In the genomic region with DNA sequence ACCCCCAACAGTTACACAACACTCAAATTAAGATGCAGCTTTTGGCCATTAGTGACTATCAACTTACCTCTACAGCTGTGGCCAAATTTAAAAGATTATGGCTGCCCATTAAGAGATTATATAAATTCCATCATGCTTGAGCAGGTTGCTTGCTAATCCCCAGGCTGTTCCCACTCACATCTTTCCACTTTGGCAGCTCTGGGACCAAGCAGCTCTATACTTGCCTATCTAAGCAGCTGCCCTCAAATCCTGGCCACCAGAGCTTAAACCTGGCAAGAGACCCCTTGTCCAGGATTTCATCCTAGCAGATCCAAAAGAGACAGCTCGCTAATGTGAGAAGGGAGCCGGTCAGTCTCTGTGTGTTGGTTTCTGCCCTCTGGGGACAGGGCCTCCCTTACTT, we compare ENCODE assay signal across 15 cellular contexts.
"Had no signal": no experiment of that assay in that cellular context is flagged by ENCODE, and none has a peak within 500 bp of the region (broad histone marks: within the 10 kb centered on the region; RNA-seq: fewer than 3 reads in every experiment).

No MANE protein-coding gene starts in this region.

- H3K27ac ChIP-seq: testis had no signal

- DNase-seq: activated CD4-positive, alpha-beta T cell treated with anti-CD3 and anti-CD28 coated beads, Interleukin-2, amount 10 ng/mL, durations not matched to agents 7 days and 5 days; activated CD8-positive, alpha-beta T cell treated with anti-CD3 and anti-CD28 coated beads, Interleukin-2, amount 10 ng/mL, durations not matched to agents 7 days and 5 days; activated naive CD4-positive, alpha-beta T cell treated with Interleukin-2 at 50 U/mL for 16 hours; activated naive CD8-positive, alpha-beta T cell treated with anti-CD3 and anti-CD28 coated beads, Interleukin-2, amount 50 U/mL, for 24 hours; activated T-cell treated with anti-CD3 and anti-CD28 coated beads, Interleukin-2, amount 50 U/mL, for 24 hours; anterior cingulate cortex; effector CD4-positive, alpha-beta T cell; midbrain; nephron progenitor cell; retina; T1000; testis had no signal

- H3K4me1 ChIP-seq: testis had no signal

- H3K9me3 ChIP-seq: testis had no signal

- FAIRE-seq: frontal cortex, keratinocyte had no signal

- H3K4me3 ChIP-seq: lung, testis had no signal

- H3K27me3 ChIP-seq: testis had no signal
